Comparison of ENCODE assay signal across 10 cellular contexts in the genomic region with DNA sequence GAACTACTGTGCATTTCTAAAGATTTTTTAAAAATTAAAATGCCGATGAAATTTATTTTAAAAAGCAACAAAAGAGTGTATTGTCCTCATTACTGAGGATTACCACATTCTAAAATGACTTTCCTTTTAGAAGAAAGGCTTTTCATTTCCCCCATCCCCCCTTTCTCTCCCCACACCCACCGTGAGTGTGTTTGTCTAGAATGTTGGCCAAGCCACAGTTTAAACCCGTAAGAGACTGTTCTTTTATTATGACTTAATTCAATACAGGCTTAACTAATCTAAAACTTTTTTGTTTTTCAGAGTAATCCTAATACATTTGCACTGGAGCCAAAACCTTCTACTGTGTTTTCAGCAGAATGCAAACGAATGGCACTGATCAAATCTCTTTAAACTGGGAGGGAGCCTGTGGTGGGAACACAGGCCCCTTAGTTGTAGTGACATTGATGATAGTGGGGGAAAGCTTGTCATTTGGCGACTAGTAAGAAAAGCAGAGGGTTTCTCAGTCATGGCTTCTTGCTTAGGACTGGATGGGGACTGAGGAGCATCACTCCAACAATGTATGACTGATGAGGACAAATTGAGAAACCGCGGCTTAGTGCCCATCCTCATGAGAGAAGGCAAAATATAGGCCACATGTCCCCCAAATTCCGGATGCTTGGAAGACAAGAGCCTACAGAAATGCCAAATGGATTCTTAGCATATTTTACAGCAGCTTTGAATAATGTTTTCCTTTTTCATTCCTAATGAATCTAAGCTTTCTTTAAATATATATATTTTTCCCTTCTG.
"Had no signal": no experiment of that assay in that cellular context is flagged by ENCODE, and none has a peak within 500 bp of the region (broad histone marks: within the 10 kb centered on the region; RNA-seq: fewer than 3 reads in every experiment).

No MANE protein-coding gene starts in this region.

- H3K27ac ChIP-seq: brain microvascular endothelial cell, gastrocnemius medialis, parathyroid adenoma had no signal

- H3K4me3 ChIP-seq: gastrocnemius medialis had no signal

- H3K4me1 ChIP-seq: gastrocnemius medialis, parathyroid adenoma had no signal

- DNase-seq: activated CD4-positive, alpha-beta T cell treated with anti-CD3 and anti-CD28 coated beads for 4 hours; activated naive CD4-positive, alpha-beta T cell treated with anti-CD3 and anti-CD28 coated beads for 36 hours; brain microvascular endothelial cell; endodermal cell; gastrocnemius medialis; kidney glomerular epithelial cell; substantia nigra; trophoblast cell had no signal

- H3K9me3 ChIP-seq: gastrocnemius medialis had no signal

- H3K9ac ChIP-seq: parathyroid adenoma had no signal

- H3K36me3 ChIP-seq: brain microvascular endothelial cell, gastrocnemius medialis had no signal

- H3K79me2 ChIP-seq: parathyroid adenoma had no signal

- H2AFZ ChIP-seq: parathyroid adenoma had no signal

- ATAC-seq: gastrocnemius medialis; stimulated activated memory B cell treated with anti-CD40 and anti-IgM and Interleukin-4, amounts not matched to agents 10 μg/mL and 1 μg/mL and 100 μg/mL, for 72 hours had no signal

- H3K27me3 ChIP-seq: brain microvascular endothelial cell, gastrocnemius medialis had no signal
